Comparison of ENCODE assay signal across 24 cellular contexts in genomic region chr6:83464741-83465140, GRCh38. TPM values are rescaled to one million over a fixed set of nuclear protein-coding genes. Genes with fewer than 3 reads are reported as not detected.
DNase-seq lines count a peak whose midpoint lies in the region; ATAC-seq and TF ChIP-seq lines count a peak whose summit lies in the region.
"Had no signal": no experiment of that assay in that cellular context is flagged by ENCODE, and none has a peak within 500 bp of the region (broad histone marks: within the 10 kb centered on the region; RNA-seq: fewer than 3 reads in every experiment).

No MANE protein-coding gene starts in this region.

- H3K9ac ChIP-seq in neural cell (ENCODE audit: low read length) = no peak overlapping the region

- in situ Hi-C loops in Panc1 (cut with HindIII; ENCODE audit: low pct_unique_long_range_greater_than_20kb, low sequenced_read_pairs) = no loop called here

- BruUV-seq in Panc1 (replicated peaks; lab: Mats Ljungman, UMichigan) = no TSS peak

- TF ChIP-seq CTCF in Panc1 (IDR thresholded peaks at IDR 0.05) (no peak), epithelial cell of esophagus (IDR thresholded peaks at IDR 0.05; ENCODE audit: insufficient read depth, low read depth, low read length, missing control alignments) (no peak), neural cell (IDR thresholded peaks at IDR 0.05; ENCODE audit: poor library complexity, severe bottlenecking) (no peak)

- H3K27me3 ChIP-seq in Panc1 (ENCODE audit: control insufficient read depth, insufficient read depth, low read length) (no peaks in the 10 kb centered on the region), neural cell (ENCODE audit: insufficient read depth, low read depth, low read length) (no peaks in the 10 kb centered on the region)
- H3K27me3 ChIP-seq: adrenal gland, MG63, neutrophil had no signal

- no peak overlapping the region for H3K4me2 ChIP-seq in neural cell (ENCODE audit: low read length)

- no peaks in the 10 kb centered on the region for H3F3A ChIP-seq in neural cell (ENCODE audit: insufficient read depth, low read length, poor library complexity, severe bottlenecking)

- H3K79me2 ChIP-seq in neural cell (replicated peaks; ENCODE audit: insufficient read depth, low read length) = no peaks in the 10 kb centered on the region

- no peak overlapping the region for H2AFZ ChIP-seq in neural cell (ENCODE audit: low read depth, low read length)

- no peak overlapping the region for H3K4me3 ChIP-seq in Panc1 (ENCODE audit: low read depth in 2 of 2, low read length in 2 of 2)
- H3K4me3 ChIP-seq in epithelial cell of esophagus (ENCODE audit: low read length) = no peak overlapping the region
- no peak overlapping the region for H3K4me3 ChIP-seq in neural cell (ENCODE audit: low read length)
- H3K4me3 ChIP-seq: adrenal gland, coronary artery, lower lobe of right lung, MG63 had no signal

- H3K4me1 ChIP-seq in Panc1 (ENCODE audit: control insufficient read depth, insufficient read depth, low read length) = no peaks in the 10 kb centered on the region
- H3K4me1 ChIP-seq: lower lobe of right lung had no signal

- no peaks in the 10 kb centered on the region for H3K9me2 ChIP-seq in neural cell (ENCODE audit: insufficient read depth, low read length)

- H4K20me1 ChIP-seq in neural cell (ENCODE audit: insufficient read depth) = no peaks in the 10 kb centered on the region

- intact Hi-C loops in Panc1 (cut with micrococcal nuclease; ENCODE audit: unreplicated experiment) = no loop called here

- DNase-seq in HEK293T (ENCODE audit: extremely low spot score) (no peak), Panc1 (ENCODE audit: low read depth, low spot score) (peak; percentile 12), epithelial cell of esophagus (ENCODE audit: low read depth) (peak; percentile 83), OCI-M2 (lab: John Stamatoyannopoulos, UW; ENCODE audit: unreplicated experiment) (no peak), SIG-M5 (lab: John Stamatoyannopoulos, UW) (no peak)
- DNase-seq: ACHN; activated CD4-positive, alpha-beta T cell treated with anti-CD3 and anti-CD28 coated beads for 48 hours; activated naive CD4-positive, alpha-beta T cell; activated T-cell treated with anti-CD3 and anti-CD28 coated beads, Interleukin-2, amount 50 U/mL, for 48 hours; adrenal gland; DMS79; kidney; lower lobe of right lung; MG63; NCI-H1417; NCI-H510A treated with DMSO at 0.1 percent for 48 hours; stimulated activated CD4-positive, alpha-beta T cell treated with anti-CD3 and anti-CD28 coated beads, Interleukin-1b, Interleukin-23, amount 100 ng/mL, for 48 hours; substantia nigra had no signal

- no peak for TF ChIP-seq RAD21 in neural cell (conservative IDR thresholded peaks at IDR 0.05)

- TF ChIP-seq EP300 in neural cell (conservative IDR thresholded peaks at IDR 0.05; ENCODE audit: poor library complexity, severe bottlenecking) = no peak

- H3K27ac ChIP-seq in Panc1 (ENCODE audit: low read length) (no peak overlapping the region), neural cell (ENCODE audit: low read length) (peak overlapping the region; percentile 22)
- H3K27ac ChIP-seq: lower lobe of right lung, neutrophil, VCaP had no signal

- CTCF ChIA-PET in HEK293T (lab: Yijun Ruan, JAX) = no interaction called here
- CTCF ChIA-PET in Panc1 (lab: Charles Lee) = interaction anchor here (0.5 kb wide), 1 partner anchor 220 kb away, joined by 3 read pairs; no protein-coding TSS in a partner anchor

- POLR2A ChIA-PET in HEK293T (lab: Yijun Ruan, JAX) = no interaction called here
- POLR2A ChIA-PET in Panc1 (lab: Charles Lee) = no interaction called here

- ATAC-seq in Panc1 (no peak), HG03439 (IDR thresholded peaks at IDR 0.05; ENCODE audit: unreplicated experiment) (no peak)
- ATAC-seq: lower lobe of right lung had no signal

- H3K36me3 ChIP-seq in Panc1 (ENCODE audit: control insufficient read depth, insufficient read depth, low read length) = no peaks in the 10 kb centered on the region
- no peaks in the 10 kb centered on the region for H3K36me3 ChIP-seq in neural cell (ENCODE audit: insufficient read depth, low read length)
- H3K36me3 ChIP-seq: adrenal gland, lower lobe of right lung, MG63, neutrophil had no signal

- no peaks in the 10 kb centered on the region for H3K9me3 ChIP-seq in Panc1 (ENCODE audit: control insufficient read depth, insufficient read depth, low read depth, low read length)
- H3K9me3 ChIP-seq in neural cell (ENCODE audit: low read length) = no peaks in the 10 kb centered on the region
- H3K9me3 ChIP-seq: adrenal gland, lower lobe of right lung, MG63, neutrophil had no signal

TF ChIP-seq in HEK293T, 16 proteins besides CTCF, POLR2A, EP300 and RAD21:
- TF ChIP-seq BHLHE40 (IDR thresholded peaks at IDR 0.05; ENCODE audit: borderline replicate concordance) = no peak
- peak; percentile 84 for TF ChIP-seq PKNOX1 (IDR thresholded peaks at IDR 0.05)

TF ChIP-seq in neural cell, 6 proteins besides CTCF, POLR2A, EP300 and RAD21:
- no peak for TF ChIP-seq POLR2AphosphoS5 (IDR thresholded peaks at IDR 0.05)
- no peak for TF ChIP-seq TAF1 (IDR thresholded peaks at IDR 0.05; ENCODE audit: low read depth)
- no peak for TF ChIP-seq EZH2 (IDR thresholded peaks at IDR 0.05; ENCODE audit: borderline replicate concordance, insufficient read depth, low read length, poor library complexity, severe bottlenecking)
- no peak for TF ChIP-seq SMC3 (conservative IDR thresholded peaks at IDR 0.05; ENCODE audit: poor library complexity)
- no peak for TF ChIP-seq MXI1 (conservative IDR thresholded peaks at IDR 0.05; ENCODE audit: poor library complexity, severe bottlenecking)
- no peak for TF ChIP-seq REST (IDR thresholded peaks at IDR 0.05; ENCODE audit: borderline replicate concordance)

RNA-seq across cellular contexts. Expression of gene ME1, which starts 33.9 kb away (rescaled TPM):
- total RNA-seq in Panc1 (2021; ENCODE audit: unreplicated experiment) = 19.7 TPM
- polyA plus RNA-seq in Panc1 (2012; ENCODE audit: insufficient read length) = 11.6 TPM
- polyA plus RNA-seq in neural cell = 0.09 TPM in 1 of 2 replicates, not detected in the other
- 0.23 TPM in 1 of 2 replicates, not detected in the other for polyA minus RNA-seq in neural cell

RNA-seq across cellular contexts. Expression of gene PRSS35, which starts 47.6 kb away (rescaled TPM):
- 0.10 TPM for total RNA-seq in Panc1 (2021; ENCODE audit: unreplicated experiment)
- polyA plus RNA-seq in Panc1 (2012; ENCODE audit: insufficient read length) = not detected
- polyA plus RNA-seq in neural cell = 0.32 TPM in 1 of 2 replicates, not detected in the other
- not detected in 2 replicates for polyA minus RNA-seq in neural cell
- total RNA-seq: H4 had no signal

Comparison
In these comparisons a context has a peak if more than half of its experiments do, and no peak if none do; other contexts are left out.
1. DNase-seq: peak in Panc1 (single experiment) and epithelial cell of esophagus (single experiment); none in HEK293T (single experiment), OCI-M2 (single experiment) and SIG-M5 (single experiment).